Comparison of ENCODE assay signal across 8 cellular contexts in the genomic region with DNA sequence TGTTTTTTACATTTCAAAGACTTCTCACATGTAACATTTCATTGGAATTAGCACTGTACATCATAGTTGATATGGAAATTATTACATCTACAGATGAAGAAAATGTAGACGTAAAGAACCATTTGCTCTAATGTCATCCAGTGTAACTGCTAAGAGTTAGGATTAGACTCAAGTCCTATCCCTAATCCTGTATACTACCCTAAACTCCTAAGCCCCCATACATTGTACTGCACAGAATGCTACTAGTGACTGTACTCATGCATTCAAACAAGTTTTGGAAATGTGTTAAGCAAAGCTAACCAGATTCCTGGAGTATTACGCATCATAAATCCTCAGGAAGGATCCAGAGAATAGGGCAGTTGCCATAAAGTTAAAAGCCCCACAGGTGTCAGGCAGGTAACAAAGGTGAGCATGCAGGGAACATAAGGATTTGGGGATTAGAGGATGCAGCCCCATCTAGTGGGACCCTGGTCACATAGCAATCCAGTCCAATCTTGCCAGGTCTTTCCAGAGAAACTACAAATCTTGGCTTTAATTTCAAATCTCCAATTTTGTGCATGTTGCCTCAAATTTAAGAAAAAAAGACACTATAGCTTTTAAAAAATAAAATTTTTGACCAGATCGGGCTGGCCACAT. TPM values are rescaled to one million over a fixed set of nuclear protein-coding genes. Genes with fewer than 3 reads are reported as not detected.
A peak's percentile ranks its signal among the peaks of the same experiment; 100 is the strongest.
DNase-seq lines count a peak whose midpoint lies in the region; TF ChIP-seq lines count a peak whose summit lies in the region.

No MANE protein-coding gene starts in this region.

- H3K36me3 Mint-ChIP-seq in Caco-2 (ENCODE audit: insufficient read depth, unreplicated experiment) = peaks cover 70% of the 10 kb centered on the region

- H3K4me3 Mint-ChIP-seq in Caco-2 (ENCODE audit: unreplicated experiment) = no peak overlapping the region

- no peaks in the 10 kb centered on the region for H3K9me3 Mint-ChIP-seq in Caco-2 (ENCODE audit: unreplicated experiment)

- H3K4me3 ChIP-seq in Caco-2 (ENCODE audit: low read depth, low read length) = no peak overlapping the region

- H3K9me3 ChIP-seq in Caco-2 = no peaks in the 10 kb centered on the region

- no peaks in the 10 kb centered on the region for H3K27me3 ChIP-seq in Caco-2 (replicated peaks; ENCODE audit: control insufficient read depth, insufficient read depth, low read length)

- intact Hi-C loops in Caco-2 (cut with micrococcal nuclease; ENCODE audit: unreplicated experiment) = loop anchor here (1.0 kb wide), 3 partner anchors 105 to 191 kb away; no protein-coding TSS in a partner anchor

- CTCF ChIA-PET in Caco-2 (lab: Charles Lee) = interaction anchor here (1.1 kb wide), 1 partner anchor 445 kb away, joined by 3 read pairs; no protein-coding TSS in a partner anchor
- CTCF ChIA-PET in HEK293T (lab: Yijun Ruan, JAX) = no interaction called here

- POLR2A ChIA-PET in Caco-2 (lab: Charles Lee) = no interaction called here
- POLR2A ChIA-PET in HEK293T (lab: Yijun Ruan, JAX) = no interaction called here

- no TSS peak for BruUV-seq in Caco-2 (replicated peaks; lab: Mats Ljungman, UMichigan)

- no peak overlapping the region for H3K27ac Mint-ChIP-seq in Caco-2 (ENCODE audit: unreplicated experiment)

- peak; percentile 85 to 86 for TF ChIP-seq CTCF in Caco-2 (IDR thresholded peaks at IDR 0.05; ENCODE audit: insufficient read depth in 1 of 2, low read depth in 1 of 2, low read length in 1 of 2, severe bottlenecking in 1 of 2, unreplicated experiment in 1 of 2)

- DNase-seq in Caco-2 = peak; percentile 56 to 65
- peak; percentile 24 for DNase-seq in HEK293T (ENCODE audit: extremely low spot score)
- DNase-seq in SW480 (ENCODE audit: low spot score) = peak; percentile 63
- peak; percentile 56 for DNase-seq in left kidney (ENCODE audit: low read depth, low spot score)
- no peak for DNase-seq in KG1 (lab: John Stamatoyannopoulos, UW)
- no peak for DNase-seq in GDM1 (lab: John Stamatoyannopoulos, UW)
- DNase-seq in ureter (ENCODE audit: low spot score) = no peak
- no peak for DNase-seq in effector CD8-positive, alpha-beta T cell (lab: John Stamatoyannopoulos, UW)

- no peaks in the 10 kb centered on the region for H3K4me1 Mint-ChIP-seq in Caco-2 (ENCODE audit: low read depth, unreplicated experiment)

- H3K36me3 ChIP-seq in Caco-2 (ENCODE audit: control insufficient read depth, insufficient read depth, low read length) = peaks cover 2% of the 10 kb centered on the region

- peaks cover 17% of the 10 kb centered on the region for H3K4me1 ChIP-seq in Caco-2

- H3K27me3 Mint-ChIP-seq in Caco-2 (ENCODE audit: insufficient read depth, unreplicated experiment) = no peaks in the 10 kb centered on the region

TF ChIP-seq in HEK293T, 16 proteins besides CTCF, POLR2A, EP300 and RAD21:
- no peak for TF ChIP-seq NFRKB (IDR thresholded peaks at IDR 0.05)
- TF ChIP-seq FOXM1 (IDR thresholded peaks at IDR 0.05; ENCODE audit: borderline replicate concordance) = no peak
- TF ChIP-seq ELF4 (IDR thresholded peaks at IDR 0.05) = no peak
- no peak for TF ChIP-seq FOXA1 (IDR thresholded peaks at IDR 0.05)
- TF ChIP-seq LEF1 (IDR thresholded peaks at IDR 0.05; ENCODE audit: borderline replicate concordance) = no peak

RNA-seq across cellular contexts. Expression of a gene that starts 32.0 kb away (rescaled TPM):
- total RNA-seq in Caco-2 (2022) (135 and 144 TPM in 2 replicates), ureter (0.44 TPM)

Comparison
In these comparisons a context has a peak if more than half of its experiments do, and no peak if none do; other contexts are left out.
1. DNase-seq: peak in Caco-2 (2 of 2), HEK293T (single experiment), SW480 (single experiment) and left kidney (single experiment); none in KG1 (single experiment), GDM1 (single experiment), ureter (single experiment) and effector CD8-positive, alpha-beta T cell (single experiment).
2. RNA of a gene that starts 32.0 kb away (total RNA-seq): 135 to 144 TPM in Caco-2; 0.44 TPM in ureter (single experiment); every median in the first group is over 10 times any median in the second.